In genomic region chr2:172087780-172088244, GRCh38 we compare ENCODE assay signal across 14 cellular contexts. TPM values are rescaled to one million over a fixed set of nuclear protein-coding genes. Genes with fewer than 3 reads are reported as not detected.
DNase-seq lines count a peak whose midpoint lies in the region; ATAC-seq and TF ChIP-seq lines count a peak whose summit lies in the region.
"Had no signal": no experiment of that assay in that cellular context is flagged by ENCODE, and none has a peak within 500 bp of the region (broad histone marks: within the 10 kb centered on the region; RNA-seq: fewer than 3 reads in every experiment).

No MANE protein-coding gene starts in this region.

- no peak for TF ChIP-seq RAD21 in SK-N-SH (IDR thresholded peaks at IDR 0.05; ENCODE audit: low read length)

- no peaks in the 10 kb centered on the region for H3K79me2 ChIP-seq in SK-N-SH (ENCODE audit: insufficient read depth)

- POLR2A ChIA-PET in SK-N-SH (lab: Yijun Ruan, JAX): no interaction called here
- POLR2A ChIA-PET in RWPE1 (lab: Yijun Ruan, JAX; ENCODE audit: low non-redundant PET): no interaction called here

- CTCF ChIA-PET in SK-N-SH (lab: Yijun Ruan, JAX): interaction anchor here (0.7 to 2.9 kb wide), 8 partner anchors 9 to 515 kb away, joined by 3 to 14 read pairs (median 5); partner anchors contain the start of gene DLX2
- CTCF ChIA-PET in RWPE1 (lab: Yijun Ruan, JAX): interaction anchor here (0.6 to 0.7 kb wide), 2 partner anchors 392 to 1793 kb away, joined by 3 read pairs; no protein-coding TSS in a partner anchor

- H3K9me2 ChIP-seq in SK-N-SH: no peaks in the 10 kb centered on the region

- H3K4me2 ChIP-seq in SK-N-SH: no peak overlapping the region
- H3K4me2 ChIP-seq: A549 had no signal

- DNase-seq in SK-N-SH (peak; percentile 42), RWPE1 (ENCODE audit: low spot score) (no peak), esophagus muscularis mucosa (ENCODE audit: extremely low spot score) (peak; percentile 75), progenitor cell of endocrine pancreas (ENCODE audit: low spot score, unreplicated experiment) (no peak), NCI-H1417 treated with DMSO at 0.1 percent for 48 hours (lab: John Stamatoyannopoulos, UW) (no peak), tibial nerve (ENCODE audit: low spot score in 2 of 2) (no peak)
- DNase-seq in central memory CD4-positive, alpha-beta T cell: no peak
- DNase-seq: activated gamma-delta T cell treated with Interleukin-2 at 50 U/mL for 16 hours, hypothalamus, NCI-H1092 had no signal

- H3K36me3 Mint-ChIP-seq in progenitor cell of endocrine pancreas (ENCODE audit: insufficient read depth): no peaks in the 10 kb centered on the region

- no peaks in the 10 kb centered on the region for H3F3A ChIP-seq in SK-N-SH (replicated peaks; ENCODE audit: insufficient read depth)

- H3K27ac ChIP-seq in SK-N-SH (ENCODE audit: low read depth in 2 of 2, low read length in 1 of 2): no peak overlapping the region
- peak overlapping the region; percentile 29; the same call in 1 of the 2 replicates for H3K27ac ChIP-seq in RWPE1
- H3K27ac ChIP-seq in esophagus muscularis mucosa (replicated peaks in 1 of 4): no peak overlapping the region
- no peak overlapping the region for H3K27ac ChIP-seq in tibial nerve
- H3K27ac ChIP-seq: A549, HL-60 had no signal

- no peaks in the 10 kb centered on the region for H3K36me3 ChIP-seq in SK-N-SH (replicated peaks in 1 of 2; ENCODE audit: control insufficient read depth in 1 of 2, insufficient read depth in 2 of 2, low read length in 1 of 2)
- no peaks in the 10 kb centered on the region for H3K36me3 ChIP-seq in esophagus muscularis mucosa
- H3K36me3 ChIP-seq in tibial nerve: no peaks in the 10 kb centered on the region

- ATAC-seq in SK-N-SH treated with all-trans-retinoic acid at 6 μM for 48 hours: no peak
- ATAC-seq: A549 had no signal

- H3K9me3 Mint-ChIP-seq in progenitor cell of endocrine pancreas (ENCODE audit: low read depth): no peaks in the 10 kb centered on the region

- H3K4me1 ChIP-seq in SK-N-SH (ENCODE audit: control insufficient read depth in 1 of 2, insufficient read depth in 2 of 2, low read depth in 1 of 2, low read length in 1 of 2) (peaks cover 0 to 18% of the 10 kb centered on the region in 2 experiments; a peak in 1 of 4 replicates), esophagus muscularis mucosa (peaks cover 37 to 66% (median 52%) of the 10 kb centered on the region in 4 donors), tibial nerve (peaks cover 0 to 57% (median 30%) of the 10 kb centered on the region in 4 donors)
- H3K4me1 ChIP-seq: A549 had no signal

- peaks cover 98% of the 10 kb centered on the region for H3K27me3 Mint-ChIP-seq in progenitor cell of endocrine pancreas

- intact Hi-C loops in esophagus muscularis mucosa (cut with DNase I): no loop called here

- H3K27me3 ChIP-seq in SK-N-SH (ENCODE audit: insufficient read depth) (peaks cover 91% of the 10 kb centered on the region), esophagus muscularis mucosa (peaks cover 42 to 100% (median 98%) of the 10 kb centered on the region in 4 donors), tibial nerve (peaks cover 17 to 100% of the 10 kb centered on the region in 2 donors)

- H2AFZ ChIP-seq in SK-N-SH (ENCODE audit: low read depth): no peak overlapping the region

- 0 out of 2 replicates have a peak, but pooled peaks cover 7% of the 10 kb centered on the region for H4K20me1 ChIP-seq in SK-N-SH (ENCODE audit: insufficient read depth)

- TF ChIP-seq POLR2A in esophagus muscularis mucosa (IDR thresholded peaks at IDR 0.05; ENCODE audit: low read depth) (no peak), tibial nerve (IDR thresholded peaks at IDR 0.05) (no peak)

- peak overlapping the region; percentile 31 for H3K4me3 Mint-ChIP-seq in progenitor cell of endocrine pancreas (ENCODE audit: low read depth)

- TF ChIP-seq EP300 in SK-N-SH (IDR thresholded peaks at IDR 0.05; ENCODE audit: borderline replicate concordance in 1 of 2, low read depth in 1 of 2, low read length in 1 of 2) (no peak), esophagus muscularis mucosa (IDR thresholded peaks at IDR 0.05) (no peak), tibial nerve (IDR thresholded peaks at IDR 0.05) (no peak)

- no peak overlapping the region for H3K9ac ChIP-seq in SK-N-SH

- H3K9me3 ChIP-seq in SK-N-SH (no peaks in the 10 kb centered on the region), esophagus muscularis mucosa (no peaks in the 10 kb centered on the region), tibial nerve (no peaks in the 10 kb centered on the region)
- H3K9me3 ChIP-seq: A549 had no signal

- no peak overlapping the region for H3K27ac Mint-ChIP-seq in progenitor cell of endocrine pancreas

- H3K4me1 Mint-ChIP-seq in progenitor cell of endocrine pancreas (ENCODE audit: low read depth): peaks cover 11% of the 10 kb centered on the region

- WGBS in SK-N-SH (ENCODE audit: low lambda C conversion rate): 13% methylated on average over 6 of the region's 23 CpGs
- 0% methylated on average over 11 of the region's 23 CpGs for WGBS in esophagus muscularis mucosa
- WGBS in tibial nerve, 2 donors: 18 to 42% methylated on average over 15 to 23 of the region's 23 CpGs

- TF ChIP-seq CTCF in SK-N-SH (IDR thresholded peaks at IDR 0.05): no peak
- TF ChIP-seq CTCF in RWPE1 (conservative IDR thresholded peaks at IDR 0.05; ENCODE audit: low read depth): no peak
- no peak for TF ChIP-seq CTCF in esophagus muscularis mucosa (IDR thresholded peaks at IDR 0.05)
- no peak for TF ChIP-seq CTCF in progenitor cell of endocrine pancreas (IDR thresholded peaks at IDR 0.05; ENCODE audit: unreplicated experiment)
- no peak for TF ChIP-seq CTCF in tibial nerve (IDR thresholded peaks at IDR 0.05)

- H3K4me3 ChIP-seq in SK-N-SH (ENCODE audit: low read depth in 2 of 2, low read length in 1 of 2) (no peak overlapping the region), esophagus muscularis mucosa (peak overlapping the region; percentile 3 to 49 (median 8)), tibial nerve (peak overlapping the region in 1 of 4 donors; percentile 2)
- H3K4me3 ChIP-seq: A549 had no signal

TF ChIP-seq in SK-N-SH, 30 proteins besides CTCF, POLR2A, EP300 and RAD21:
- TF ChIP-seq EZH2phosphoT487 (IDR thresholded peaks at IDR 0.05; ENCODE audit: borderline replicate concordance, low read depth): 0 out of 2 replicates have a peak, but pooled peaks have one; percentile 10
- no peak for TF ChIP-seq JUND (IDR thresholded peaks at IDR 0.05)

TF ChIP-seq in SK-N-SH treated with all-trans-retinoic acid at 6 μM for 48 hours, 23 proteins besides CTCF, POLR2A, EP300 and RAD21 (continues in another document):
- no peak for TF ChIP-seq RARB (CRISPR knock-in tag; IDR thresholded peaks at IDR 0.05)
- no peak for TF ChIP-seq ARNTL (CRISPR knock-in tag; IDR thresholded peaks at IDR 0.05; ENCODE audit: borderline replicate concordance, low read depth)
- TF ChIP-seq, protein P1, sequence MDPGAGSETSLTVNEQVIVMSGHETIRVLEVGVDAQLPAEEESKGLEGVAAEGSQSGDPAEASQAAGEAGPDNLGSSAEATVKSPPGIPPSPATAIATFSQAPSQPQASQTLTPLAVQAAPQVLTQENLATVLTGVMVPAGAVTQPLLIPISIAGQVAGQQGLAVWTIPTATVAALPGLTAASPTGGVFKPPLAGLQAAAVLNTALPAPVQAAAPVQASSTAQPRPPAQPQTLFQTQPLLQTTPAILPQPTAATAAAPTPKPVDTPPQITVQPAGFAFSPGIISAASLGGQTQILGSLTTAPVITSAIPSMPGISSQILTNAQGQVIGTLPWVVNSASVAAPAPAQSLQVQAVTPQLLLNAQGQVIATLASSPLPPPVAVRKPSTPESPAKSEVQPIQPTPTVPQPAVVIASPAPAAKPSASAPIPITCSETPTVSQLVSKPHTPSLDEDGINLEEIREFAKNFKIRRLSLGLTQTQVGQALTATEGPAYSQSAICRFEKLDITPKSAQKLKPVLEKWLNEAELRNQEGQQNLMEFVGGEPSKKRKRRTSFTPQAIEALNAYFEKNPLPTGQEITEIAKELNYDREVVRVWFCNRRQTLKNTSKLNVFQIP (CRISPR knock-in tag; IDR thresholded peaks at IDR 0.05; ENCODE audit: borderline replicate concordance, low read depth): no peak
- TF ChIP-seq ZNF8 (CRISPR knock-in tag; IDR thresholded peaks at IDR 0.05): no peak
- no peak for TF ChIP-seq ZC3H10 (CRISPR knock-in tag; IDR thresholded peaks at IDR 0.05)
- no peak for TF ChIP-seq TOX (CRISPR knock-in tag; IDR thresholded peaks at IDR 0.05; ENCODE audit: borderline replicate concordance)
- TF ChIP-seq, protein P2, sequence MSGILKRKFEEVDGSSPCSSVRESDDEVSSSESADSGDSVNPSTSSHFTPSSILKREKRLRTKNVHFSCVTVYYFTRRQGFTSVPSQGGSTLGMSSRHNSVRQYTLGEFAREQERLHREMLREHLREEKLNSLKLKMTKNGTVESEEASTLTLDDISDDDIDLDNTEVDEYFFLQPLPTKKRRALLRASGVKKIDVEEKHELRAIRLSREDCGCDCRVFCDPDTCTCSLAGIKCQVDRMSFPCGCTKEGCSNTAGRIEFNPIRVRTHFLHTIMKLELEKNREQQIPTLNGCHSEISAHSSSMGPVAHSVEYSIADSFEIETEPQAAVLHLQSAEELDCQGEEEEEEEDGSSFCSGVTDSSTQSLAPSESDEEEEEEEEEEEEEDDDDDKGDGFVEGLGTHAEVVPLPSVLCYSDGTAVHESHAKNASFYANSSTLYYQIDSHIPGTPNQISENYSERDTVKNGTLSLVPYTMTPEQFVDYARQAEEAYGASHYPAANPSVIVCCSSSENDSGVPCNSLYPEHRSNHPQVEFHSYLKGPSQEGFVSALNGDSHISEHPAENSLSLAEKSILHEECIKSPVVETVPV (CRISPR knock-in tag; IDR thresholded peaks at IDR 0.05): no peak
- TF ChIP-seq ESRRG (CRISPR knock-in tag; IDR thresholded peaks at IDR 0.05): no peak
- no peak for TF ChIP-seq SNAI2 (CRISPR knock-in tag; IDR thresholded peaks at IDR 0.05)
- TF ChIP-seq GLIS3 (CRISPR knock-in tag; IDR thresholded peaks at IDR 0.05): no peak

RNA-seq across cellular contexts. Expression of gene DLX1, which starts 2.5 kb away (rescaled TPM):
- polyA plus RNA-seq in SK-N-SH (2012; rRNA removed): 0.07 and 0.13 TPM in 2 replicates
- 0.09 and 0.12 TPM in 2 replicates for polyA plus RNA-seq in SK-N-SH (2012; cell fraction: cytosol; rRNA removed)
- 0.22 and 0.37 TPM in 2 replicates for polyA plus RNA-seq in SK-N-SH (2012; cell fraction: nucleus; rRNA removed)
- under 1 TPM in 3 of 4 donors, not detected in 1; 0.17 to 0.83 (median 0.23) TPM for total RNA-seq in esophagus muscularis mucosa
- 1.7 and 4.1 TPM in 2 replicates for total RNA-seq in progenitor cell of endocrine pancreas
- total RNA-seq in tibial nerve: under 1 TPM in 1 of 4 donors, not detected in 3; 0.44 TPM

RNA-seq across cellular contexts. Expression of gene DLX2, which starts 14.9 kb away (rescaled TPM):
- polyA plus RNA-seq in SK-N-SH (2012; rRNA removed): 0.02 TPM in 2 replicates
- polyA plus RNA-seq in SK-N-SH (2012; cell fraction: cytosol; rRNA removed): 0.03 TPM in 2 replicates
- 0.13 and 0.15 TPM in 2 replicates for polyA plus RNA-seq in SK-N-SH (2012; cell fraction: nucleus; rRNA removed)
- total RNA-seq in esophagus muscularis mucosa (not detected), progenitor cell of endocrine pancreas (1.7 and 3.4 TPM in 2 replicates), tibial nerve (not detected)
- total RNA-seq: dermis microvascular lymphatic vessel endothelial cell had no signal

Comparison
In these comparisons a context has a peak if more than half of its experiments do, and no peak if none do; other contexts are left out.
1. DNase-seq: peak in SK-N-SH (single experiment) and esophagus muscularis mucosa (single experiment); none in RWPE1 (single experiment), progenitor cell of endocrine pancreas (single experiment), NCI-H1417 treated with DMSO at 0.1 percent for 48 hours (single experiment), tibial nerve (0 of 2) and central memory CD4-positive, alpha-beta T cell (single experiment).
2. H3K4me3 ChIP-seq: peak in esophagus muscularis mucosa (4 of 4); none in SK-N-SH (0 of 2).